1 cellular context compared by ENCODE assay signal in the genomic region with DNA sequence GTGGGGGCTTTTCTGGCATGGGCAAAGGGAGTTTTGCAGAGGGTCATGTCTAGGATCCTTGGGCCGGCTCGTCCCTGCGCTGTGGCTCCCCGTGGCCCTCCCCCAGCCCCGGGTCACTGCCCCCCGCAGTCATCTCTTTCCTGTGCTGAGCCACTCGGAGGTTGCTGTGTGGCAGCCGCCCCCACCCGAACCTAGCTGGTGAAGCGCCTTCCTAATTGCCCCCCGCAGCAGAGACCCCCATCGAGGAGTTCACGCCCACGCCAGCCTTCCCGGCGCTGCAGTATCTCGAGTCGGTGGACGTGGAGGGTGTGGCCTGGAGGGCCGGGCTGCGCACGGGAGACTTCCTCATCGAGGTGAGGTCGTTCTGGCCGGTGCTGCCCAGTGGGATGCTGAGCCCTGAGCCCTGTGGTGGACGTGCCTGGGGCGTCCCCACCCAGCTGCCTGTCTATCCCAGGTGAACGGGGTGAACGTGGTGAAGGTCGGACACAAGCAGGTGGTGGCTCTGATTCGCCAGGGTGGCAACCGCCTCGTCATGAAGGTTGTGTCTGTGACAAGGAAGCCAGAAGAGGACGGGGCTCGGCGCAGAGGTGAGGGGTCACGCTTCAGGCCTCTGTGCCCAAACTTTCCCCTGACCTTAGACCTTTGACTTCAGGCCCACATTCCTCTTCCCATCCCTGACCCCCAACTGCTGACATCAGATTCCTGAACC.
TF ChIP-seq lines count a peak whose summit lies in the region.

No MANE protein-coding gene starts in this region.

TF ChIP-seq in GM23338, 12 proteins besides CTCF, POLR2A, EP300 and RAD21:
- TF ChIP-seq CREB1 (CRISPR knock-in tag; IDR thresholded peaks at IDR 0.05; ENCODE audit: low read depth), result no peak
- TF ChIP-seq ZNF114 (CRISPR knock-in tag; IDR thresholded peaks at IDR 0.05), result no peak
- TF ChIP-seq EZH2phosphoT487 (IDR thresholded peaks at IDR 0.05; ENCODE audit: unreplicated experiment), result no peak
- TF ChIP-seq, protein P1, sequence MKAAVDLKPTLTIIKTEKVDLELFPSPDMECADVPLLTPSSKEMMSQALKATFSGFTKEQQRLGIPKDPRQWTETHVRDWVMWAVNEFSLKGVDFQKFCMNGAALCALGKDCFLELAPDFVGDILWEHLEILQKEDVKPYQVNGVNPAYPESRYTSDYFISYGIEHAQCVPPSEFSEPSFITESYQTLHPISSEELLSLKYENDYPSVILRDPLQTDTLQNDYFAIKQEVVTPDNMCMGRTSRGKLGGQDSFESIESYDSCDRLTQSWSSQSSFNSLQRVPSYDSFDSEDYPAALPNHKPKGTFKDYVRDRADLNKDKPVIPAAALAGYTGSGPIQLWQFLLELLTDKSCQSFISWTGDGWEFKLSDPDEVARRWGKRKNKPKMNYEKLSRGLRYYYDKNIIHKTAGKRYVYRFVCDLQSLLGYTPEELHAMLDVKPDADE (IDR thresholded peaks at IDR 0.05), result no peak
- no peak for TF ChIP-seq STAT1 (IDR thresholded peaks at IDR 0.05; ENCODE audit: unreplicated experiment)
- no peak for TF ChIP-seq NANOG (IDR thresholded peaks at IDR 0.05; ENCODE audit: borderline replicate concordance)
- TF ChIP-seq, protein P2, sequence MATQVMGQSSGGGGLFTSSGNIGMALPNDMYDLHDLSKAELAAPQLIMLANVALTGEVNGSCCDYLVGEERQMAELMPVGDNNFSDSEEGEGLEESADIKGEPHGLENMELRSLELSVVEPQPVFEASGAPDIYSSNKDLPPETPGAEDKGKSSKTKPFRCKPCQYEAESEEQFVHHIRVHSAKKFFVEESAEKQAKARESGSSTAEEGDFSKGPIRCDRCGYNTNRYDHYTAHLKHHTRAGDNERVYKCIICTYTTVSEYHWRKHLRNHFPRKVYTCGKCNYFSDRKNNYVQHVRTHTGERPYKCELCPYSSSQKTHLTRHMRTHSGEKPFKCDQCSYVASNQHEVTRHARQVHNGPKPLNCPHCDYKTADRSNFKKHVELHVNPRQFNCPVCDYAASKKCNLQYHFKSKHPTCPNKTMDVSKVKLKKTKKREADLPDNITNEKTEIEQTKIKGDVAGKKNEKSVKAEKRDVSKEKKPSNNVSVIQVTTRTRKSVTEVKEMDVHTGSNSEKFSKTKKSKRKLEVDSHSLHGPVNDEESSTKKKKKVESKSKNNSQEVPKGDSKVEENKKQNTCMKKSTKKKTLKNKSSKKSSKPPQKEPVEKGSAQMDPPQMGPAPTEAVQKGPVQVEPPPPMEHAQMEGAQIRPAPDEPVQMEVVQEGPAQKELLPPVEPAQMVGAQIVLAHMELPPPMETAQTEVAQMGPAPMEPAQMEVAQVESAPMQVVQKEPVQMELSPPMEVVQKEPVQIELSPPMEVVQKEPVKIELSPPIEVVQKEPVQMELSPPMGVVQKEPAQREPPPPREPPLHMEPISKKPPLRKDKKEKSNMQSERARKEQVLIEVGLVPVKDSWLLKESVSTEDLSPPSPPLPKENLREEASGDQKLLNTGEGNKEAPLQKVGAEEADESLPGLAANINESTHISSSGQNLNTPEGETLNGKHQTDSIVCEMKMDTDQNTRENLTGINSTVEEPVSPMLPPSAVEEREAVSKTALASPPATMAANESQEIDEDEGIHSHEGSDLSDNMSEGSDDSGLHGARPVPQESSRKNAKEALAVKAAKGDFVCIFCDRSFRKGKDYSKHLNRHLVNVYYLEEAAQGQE (IDR thresholded peaks at IDR 0.05; ENCODE audit: unreplicated experiment), result no peak
- TF ChIP-seq, protein P3, sequence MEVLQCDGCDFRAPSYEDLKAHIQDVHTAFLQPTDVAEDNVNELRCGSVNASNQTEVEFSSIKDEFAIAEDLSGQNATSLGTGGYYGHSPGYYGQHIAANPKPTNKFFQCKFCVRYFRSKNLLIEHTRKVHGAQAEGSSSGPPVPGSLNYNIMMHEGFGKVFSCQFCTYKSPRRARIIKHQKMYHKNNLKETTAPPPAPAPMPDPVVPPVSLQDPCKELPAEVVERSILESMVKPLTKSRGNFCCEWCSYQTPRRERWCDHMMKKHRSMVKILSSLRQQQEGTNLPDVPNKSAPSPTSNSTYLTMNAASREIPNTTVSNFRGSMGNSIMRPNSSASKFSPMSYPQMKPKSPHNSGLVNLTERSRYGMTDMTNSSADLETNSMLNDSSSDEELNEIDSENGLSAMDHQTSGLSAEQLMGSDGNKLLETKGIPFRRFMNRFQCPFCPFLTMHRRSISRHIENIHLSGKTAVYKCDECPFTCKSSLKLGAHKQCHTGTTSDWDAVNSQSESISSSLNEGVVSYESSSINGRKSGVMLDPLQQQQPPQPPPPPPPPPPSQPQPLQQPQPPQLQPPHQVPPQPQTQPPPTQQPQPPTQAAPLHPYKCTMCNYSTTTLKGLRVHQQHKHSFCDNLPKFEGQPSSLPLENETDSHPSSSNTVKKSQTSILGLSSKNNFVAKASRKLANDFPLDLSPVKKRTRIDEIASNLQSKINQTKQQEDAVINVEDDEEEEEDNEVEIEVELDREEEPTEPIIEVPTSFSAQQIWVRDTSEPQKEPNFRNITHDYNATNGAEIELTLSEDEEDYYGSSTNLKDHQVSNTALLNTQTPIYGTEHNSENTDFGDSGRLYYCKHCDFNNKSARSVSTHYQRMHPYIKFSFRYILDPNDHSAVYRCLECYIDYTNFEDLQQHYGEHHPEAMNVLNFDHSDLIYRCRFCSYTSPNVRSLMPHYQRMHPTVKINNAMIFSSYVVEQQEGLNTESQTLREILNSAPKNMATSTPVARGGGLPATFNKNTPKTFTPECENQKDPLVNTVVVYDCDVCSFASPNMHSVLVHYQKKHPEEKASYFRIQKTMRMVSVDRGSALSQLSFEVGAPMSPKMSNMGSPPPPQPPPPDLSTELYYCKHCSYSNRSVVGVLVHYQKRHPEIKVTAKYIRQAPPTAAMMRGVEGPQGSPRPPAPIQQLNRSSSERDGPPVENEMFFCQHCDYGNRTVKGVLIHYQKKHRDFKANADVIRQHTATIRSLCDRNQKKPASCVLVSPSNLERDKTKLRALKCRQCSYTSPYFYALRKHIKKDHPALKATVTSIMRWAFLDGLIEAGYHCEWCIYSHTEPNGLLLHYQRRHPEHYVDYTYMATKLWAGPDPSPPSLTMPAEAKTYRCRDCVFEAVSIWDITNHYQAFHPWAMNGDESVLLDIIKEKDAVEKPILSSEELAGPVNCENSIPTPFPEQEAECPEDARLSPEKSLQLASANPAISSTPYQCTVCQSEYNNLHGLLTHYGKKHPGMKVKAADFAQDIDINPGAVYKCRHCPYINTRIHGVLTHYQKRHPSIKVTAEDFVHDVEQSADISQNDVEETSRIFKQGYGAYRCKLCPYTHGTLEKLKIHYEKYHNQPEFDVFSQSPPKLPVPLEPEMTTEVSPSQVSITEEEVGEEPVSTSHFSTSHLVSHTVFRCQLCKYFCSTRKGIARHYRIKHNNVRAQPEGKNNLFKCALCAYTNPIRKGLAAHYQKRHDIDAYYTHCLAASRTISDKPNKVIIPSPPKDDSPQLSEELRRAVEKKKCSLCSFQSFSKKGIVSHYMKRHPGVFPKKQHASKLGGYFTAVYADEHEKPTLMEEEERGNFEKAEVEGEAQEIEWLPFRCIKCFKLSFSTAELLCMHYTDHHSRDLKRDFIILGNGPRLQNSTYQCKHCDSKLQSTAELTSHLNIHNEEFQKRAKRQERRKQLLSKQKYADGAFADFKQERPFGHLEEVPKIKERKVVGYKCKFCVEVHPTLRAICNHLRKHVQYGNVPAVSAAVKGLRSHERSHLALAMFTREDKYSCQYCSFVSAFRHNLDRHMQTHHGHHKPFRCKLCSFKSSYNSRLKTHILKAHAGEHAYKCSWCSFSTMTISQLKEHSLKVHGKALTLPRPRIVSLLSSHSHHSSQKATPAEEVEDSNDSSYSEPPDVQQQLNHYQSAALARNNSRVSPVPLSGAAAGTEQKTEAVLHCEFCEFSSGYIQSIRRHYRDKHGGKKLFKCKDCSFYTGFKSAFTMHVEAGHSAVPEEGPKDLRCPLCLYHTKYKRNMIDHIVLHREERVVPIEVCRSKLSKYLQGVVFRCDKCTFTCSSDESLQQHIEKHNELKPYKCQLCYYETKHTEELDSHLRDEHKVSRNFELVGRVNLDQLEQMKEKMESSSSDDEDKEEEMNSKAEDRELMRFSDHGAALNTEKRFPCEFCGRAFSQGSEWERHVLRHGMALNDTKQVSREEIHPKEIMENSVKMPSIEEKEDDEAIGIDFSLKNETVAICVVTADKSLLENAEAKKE (CRISPR knock-in tag; IDR thresholded peaks at IDR 0.05), result no peak
- no peak for TF ChIP-seq POLR2AphosphoS5 (IDR thresholded peaks at IDR 0.05; ENCODE audit: low read depth)
- no peak for TF ChIP-seq EZH2 (IDR thresholded peaks at IDR 0.05; ENCODE audit: low read depth, unreplicated experiment)
- TF ChIP-seq JUNB (IDR thresholded peaks at IDR 0.05; ENCODE audit: unreplicated experiment), result no peak
- no peak for TF ChIP-seq ZNF331 (CRISPR knock-in tag; IDR thresholded peaks at IDR 0.05; ENCODE audit: low read depth)
